8 cellular contexts compared by ENCODE assay signal in genomic region chr10:30437039-30437781, GRCh38. TPM values are rescaled to one million over a fixed set of nuclear protein-coding genes. Genes with fewer than 3 reads are reported as not detected.
A peak's percentile ranks its signal among the peaks of the same experiment; 100 is the strongest.
DNase-seq lines count a peak whose midpoint lies in the region; ATAC-seq and TF ChIP-seq lines count a peak whose summit lies in the region.

No MANE protein-coding gene starts in this region.

- H3K4me1 Mint-ChIP-seq in Calu3 (ENCODE audit: low read depth, unreplicated experiment), result peaks cover 36% of the 10 kb centered on the region

- no peak for DNase-seq in Calu3
- DNase-seq in lung (ENCODE audit: low spot score), result peak; percentile 25
- no peak for DNase-seq in upper lobe of right lung
- DNase-seq in SW480 (ENCODE audit: low spot score), result no peak

- no peaks in the 10 kb centered on the region for H3K9me3 Mint-ChIP-seq in Calu3 (ENCODE audit: low read depth, unreplicated experiment)

- H3K27ac ChIP-seq in KOPT-K1 (ENCODE audit: low read depth, low read length, poor library complexity, severe bottlenecking), result peak overlapping the region; percentile 18
- H3K27ac ChIP-seq in angular gyrus (ENCODE audit: low read depth, low read length), result peak overlapping the region; percentile 18
- peak overlapping the region; percentile 22 to 33 for H3K27ac ChIP-seq in lung (ENCODE audit: low read depth in 1 of 2, low read length in 1 of 2)
- H3K27ac ChIP-seq in upper lobe of right lung, result peak overlapping the region; percentile 99

- H3K36me3 Mint-ChIP-seq in Calu3 (ENCODE audit: insufficient read depth, unreplicated experiment), result peaks cover 65% of the 10 kb centered on the region

- ATAC-seq in lung (ENCODE audit: insufficient read depth, low FRiP score) (no peak), upper lobe of right lung (no peak), GM21576 (IDR thresholded peaks at IDR 0.05; ENCODE audit: unreplicated experiment) (no peak), HG03457 (IDR thresholded peaks at IDR 0.05; ENCODE audit: unreplicated experiment) (no peak)

- no peak for TF ChIP-seq CTCF in Calu3 (IDR thresholded peaks at IDR 0.05; ENCODE audit: unreplicated experiment)
- TF ChIP-seq CTCF in lung (IDR thresholded peaks at IDR 0.05; ENCODE audit: control extremely low read depth, extremely low read depth), result no peak
- no peak for TF ChIP-seq CTCF in upper lobe of right lung (IDR thresholded peaks at IDR 0.05)

- intact Hi-C loops in Calu3 (cut with micrococcal nuclease; ENCODE audit: unreplicated experiment) (no loop called here), upper lobe of right lung (cut with DNase I) (no loop called here)

- no peak overlapping the region for H3K27ac Mint-ChIP-seq in Calu3 (ENCODE audit: unreplicated experiment)

- H3K4me3 ChIP-seq in lung (peak overlapping the region; percentile 36), upper lobe of right lung (peak overlapping the region; percentile 89)

- H3K4me1 ChIP-seq in lung (ENCODE audit: control insufficient read depth in 2 of 2, insufficient read depth in 2 of 2, low read length in 2 of 2) (peaks cover 10 to 11% of the 10 kb centered on the region in 2 donors), upper lobe of right lung (peaks cover 57% of the 10 kb centered on the region)

- WGBS in lung, 2 donors, result 18 to 24% methylated on average over 13 of the region's 13 CpGs

- no TSS peak for BruUV-seq in Calu3 (replicated peaks; lab: Mats Ljungman, UMichigan)

- no peaks in the 10 kb centered on the region for H3K27me3 ChIP-seq in lung (ENCODE audit: control insufficient read depth, insufficient read depth)
- H3K27me3 ChIP-seq in upper lobe of right lung, result no peaks in the 10 kb centered on the region

- peak overlapping the region; percentile 96 for H3K4me3 Mint-ChIP-seq in Calu3 (ENCODE audit: low read depth, unreplicated experiment)

- H3K9me3 ChIP-seq in KOPT-K1 (ENCODE audit: insufficient read depth, low read length, poor library complexity, severe bottlenecking), result no peaks in the 10 kb centered on the region
- no peaks in the 10 kb centered on the region for H3K9me3 ChIP-seq in lung (ENCODE audit: control insufficient read depth in 2 of 2, insufficient read depth in 1 of 2, low read length in 1 of 2)
- no peaks in the 10 kb centered on the region for H3K9me3 ChIP-seq in upper lobe of right lung

- CTCF ChIA-PET in Calu3 (lab: Charles Lee), result interaction anchor here (0.7 to 1.1 kb wide), 2 partner anchors 10 to 46 kb away, joined by 4 read pairs; no protein-coding TSS in a partner anchor

- no peaks in the 10 kb centered on the region for H3K27me3 Mint-ChIP-seq in Calu3 (ENCODE audit: unreplicated experiment)

- H3K36me3 ChIP-seq in KOPT-K1 (ENCODE audit: insufficient read depth, low read length) (no peaks in the 10 kb centered on the region), lung (ENCODE audit: control insufficient read depth in 2 of 2, insufficient read depth in 2 of 2, low read length in 2 of 2) (peaks cover 6 to 15% of the 10 kb centered on the region in 2 donors), upper lobe of right lung (peaks cover 53% of the 10 kb centered on the region)

RNA-seq across cellular contexts. Expression of gene MAP3K8, which starts 3.2 kb away (rescaled TPM):
- total RNA-seq in Calu3 (2022), result 13.2 and 20.6 TPM in 2 replicates
- total RNA-seq in lung, result 10 to 100 TPM; 49.3 to 51.7 TPM
- 10 to 100 TPM; 37.0 to 77.9 TPM for polyA plus RNA-seq in lung
- 33.7 TPM for total RNA-seq in upper lobe of right lung

Comparison
In these comparisons a context has a peak if more than half of its experiments do, and no peak if none do; other contexts are left out.
1. H3K27ac ChIP-seq: peak in every context shown above with its lines; median percentile 99 in upper lobe of right lung; 28 in lung; 18 in KOPT-K1; 18 in angular gyrus.